In the genomic region with DNA sequence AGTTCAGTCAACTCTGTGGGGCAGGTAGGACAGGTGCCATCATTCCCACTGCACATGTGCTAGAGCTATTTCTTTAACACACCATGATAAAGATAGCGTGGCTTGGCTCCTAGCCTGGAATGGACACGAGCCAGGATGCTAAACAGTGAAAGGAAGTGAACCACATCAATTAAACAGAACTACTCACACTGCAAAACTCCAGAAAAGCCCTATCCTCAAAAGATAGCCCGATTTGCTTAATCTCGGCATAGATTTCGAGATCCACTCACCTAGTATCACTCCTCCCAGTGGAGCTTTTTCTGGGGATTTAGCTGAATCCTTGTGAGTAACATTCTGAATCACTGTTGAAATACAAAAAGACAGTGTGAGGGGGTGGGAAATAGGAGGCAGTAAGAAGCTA, we compare ENCODE assay signal across 10 cellular contexts.
DNase-seq lines count a peak whose midpoint lies in the region; ATAC-seq and TF ChIP-seq lines count a peak whose summit lies in the region.
"Had no signal": no experiment of that assay in that cellular context is flagged by ENCODE, and none has a peak within 500 bp of the region (broad histone marks: within the 10 kb centered on the region; RNA-seq: fewer than 3 reads in every experiment).

No MANE protein-coding gene starts in this region.

- H2BK15ac ChIP-seq in IMR-90 (ENCODE audit: low read depth, low read length): no peak overlapping the region

- no peak overlapping the region for H3K56ac ChIP-seq in IMR-90 (ENCODE audit: extremely low read depth, insufficient read depth, low read length)

- H2AFZ ChIP-seq in IMR-90 (replicated peaks; ENCODE audit: low read length, poor library complexity) (no peak overlapping the region), MM.1S (ENCODE audit: low read length) (no peak overlapping the region)

- no peaks in the 10 kb centered on the region for H3K79me2 ChIP-seq in MM.1S (ENCODE audit: low read length)

- H2BK20ac ChIP-seq in IMR-90 (ENCODE audit: low read depth, low read length): no peak overlapping the region

- no peak overlapping the region for H2AK5ac ChIP-seq in IMR-90 (ENCODE audit: low read depth, low read length)

- H2BK120ac ChIP-seq in IMR-90 (ENCODE audit: low read depth, low read length): no peak overlapping the region

- H4K20me1 ChIP-seq in IMR-90 (ENCODE audit: insufficient read depth, low read length): no peaks in the 10 kb centered on the region
- H4K20me1 ChIP-seq in MM.1S (ENCODE audit: insufficient read depth, low read length): no peaks in the 10 kb centered on the region

- TF ChIP-seq CTCF in IMR-90 (conservative IDR thresholded peaks at IDR 0.05; ENCODE audit: low read depth, low read length): no peak
- no peak for TF ChIP-seq CTCF in adrenal gland (IDR thresholded peaks at IDR 0.05)
- no peak for TF ChIP-seq CTCF in MM.1S (IDR thresholded peaks at IDR 0.05; ENCODE audit: low read length)

- H3K9me2 ChIP-seq in MM.1S (replicated peaks; ENCODE audit: insufficient read depth, low read length): no peaks in the 10 kb centered on the region

- no peak overlapping the region for H3K4ac ChIP-seq in IMR-90 (ENCODE audit: low read depth, low read length)

- DNase-seq in ACHN: peak; percentile 9
- DNase-seq in IMR-90: peak; percentile 88
- DNase-seq in adrenal gland: peak; percentile 32 to 83 (median 58)
- peak; percentile 32 for DNase-seq in left kidney (ENCODE audit: low read depth, low spot score)
- DNase-seq in NCI-H1417 treated with DMSO at 0.1 percent for 48 hours (lab: John Stamatoyannopoulos, UW): no peak
- DNase-seq in NCI-H2171 (lab: John Stamatoyannopoulos, UW): no peak
- DNase-seq in MM.1S: no peak
- DNase-seq in activated CD4-positive, alpha-beta T cell treated with anti-CD3 and anti-CD28 coated beads, Interleukin-2, amount 50 U/mL, for 4 hours: no peak
- DNase-seq: CD4-positive, CD25-positive, alpha-beta regulatory T cell; natural killer cell had no signal

- H3K4me3 ChIP-seq in IMR-90 (ENCODE audit: insufficient read depth, low read depth, low read length) (no peak overlapping the region), adrenal gland (no peak overlapping the region), MM.1S (ENCODE audit: low read length) (no peak overlapping the region)

- no peak overlapping the region for H4K5ac ChIP-seq in IMR-90 (ENCODE audit: low read depth, low read length)

- ATAC-seq in IMR-90 (ENCODE audit: low read depth): peak; percentile 80
- ATAC-seq: natural killer cell had no signal

- H3K36me3 ChIP-seq in IMR-90 (ENCODE audit: control insufficient read depth, insufficient read depth, low read length): no peaks in the 10 kb centered on the region
- H3K36me3 ChIP-seq in adrenal gland (replicated peaks in 1 of 2): no peaks in the 10 kb centered on the region
- no peaks in the 10 kb centered on the region for H3K36me3 ChIP-seq in MM.1S (replicated peaks; ENCODE audit: insufficient read depth, low read length)

- H2BK5ac ChIP-seq in IMR-90 (ENCODE audit: low read depth, low read length, poor library complexity, severe bottlenecking): no peak overlapping the region

- H4K8ac ChIP-seq in IMR-90 (ENCODE audit: low read depth in 2 of 2, low read length in 2 of 2): no peak overlapping the region

- POLR2A ChIA-PET in IMR-90 (lab: Charles Lee; ENCODE audit: unreplicated experiment): no interaction called here

- peaks cover 3% of the 10 kb centered on the region; the same call in 1 of the 2 replicates for H3K4me1 ChIP-seq in IMR-90 (ENCODE audit: control insufficient read depth, insufficient read depth, low read length)
- no peaks in the 10 kb centered on the region for H3K4me1 ChIP-seq in adrenal gland (replicated peaks in 1 of 2)
- no peaks in the 10 kb centered on the region for H3K4me1 ChIP-seq in MM.1S (ENCODE audit: low read length)

- peak overlapping the region; percentile 32; the same call in 1 of the 2 replicates for H3K4me2 ChIP-seq in IMR-90 (ENCODE audit: low read depth, low read length)
- H3K4me2 ChIP-seq in MM.1S (ENCODE audit: low read depth, low read length): no peak overlapping the region

- TF ChIP-seq POLR2A in IMR-90 (IDR thresholded peaks at IDR 0.05; ENCODE audit: low read depth, low read length): no peak
- no peak for TF ChIP-seq POLR2A in adrenal gland (IDR thresholded peaks at IDR 0.05)

- H3K23ac ChIP-seq in IMR-90 (ENCODE audit: low read depth, low read length): no peak overlapping the region

- H4K91ac ChIP-seq in IMR-90 (ENCODE audit: insufficient read depth, low read depth, low read length): no peak overlapping the region

- peaks cover 2% of the 10 kb centered on the region; the same call in 1 of the 2 replicates for H3K27me3 ChIP-seq in IMR-90 (ENCODE audit: control insufficient read depth, insufficient read depth, low read length)
- H3K27me3 ChIP-seq in adrenal gland: no peaks in the 10 kb centered on the region
- no peaks in the 10 kb centered on the region for H3K27me3 ChIP-seq in MM.1S (replicated peaks; ENCODE audit: insufficient read depth, low read length)

- no peak overlapping the region for H2AK9ac ChIP-seq in IMR-90 (replicated peaks; ENCODE audit: low read depth, low read length, poor library complexity)

- no peaks in the 10 kb centered on the region for H3F3A ChIP-seq in MM.1S (ENCODE audit: insufficient read depth, low read length)

- H3K18ac ChIP-seq in IMR-90 (ENCODE audit: low read depth, low read length): no peak overlapping the region

- in situ Hi-C loops in ACHN (cut with HindIII; ENCODE audit: low pct_ligation_motif_present, low pct_unique_long_range_greater_than_20kb, low sequenced_read_pairs): no loop called here
- in situ Hi-C loops in IMR-90 (cut with MboI; ENCODE audit: low sequenced_read_pairs): no loop called here

- intact Hi-C loops in IMR-90 (cut with micrococcal nuclease): no loop called here
- intact Hi-C loops in adrenal gland (cut with DNase I): no loop called here

- no TSS peak for BruUV-seq in IMR-90 (replicated peaks; lab: Mats Ljungman, UMichigan)

- H3K9me1 ChIP-seq in IMR-90 (ENCODE audit: insufficient read depth, low read length): no peaks in the 10 kb centered on the region

- CTCF ChIA-PET in IMR-90 (lab: Yijun Ruan, JAX): interaction anchor here (0.9 kb wide), 1 partner anchor 17 kb away, joined by 3 read pairs; no protein-coding TSS in a partner anchor

- dilution Hi-C loops in IMR-90 (cut with HindIII; ENCODE audit: low sequenced_read_pairs, unreplicated experiment): no loop called here

- TF ChIP-seq RAD21 in IMR-90 (IDR thresholded peaks at IDR 0.05; ENCODE audit: low read length): no peak

- no peak overlapping the region for H3K9ac ChIP-seq in IMR-90 (ENCODE audit: low read depth, low read length)
- H3K9ac ChIP-seq in MM.1S (ENCODE audit: low read length): no peak overlapping the region

- H3K14ac ChIP-seq in IMR-90 (replicated peaks; ENCODE audit: low read depth, low read length): no peak overlapping the region

- WGBS in IMR-90 (ENCODE audit: extremely low coverage in 2 of 2, insufficient read length in 1 of 2), 2 experiments: no CpG with 5 or more reads among the region's 5 CpGs
- 6 to 26% (median 22%) methylated on average over 5 of the region's 5 CpGs for WGBS in adrenal gland, 4 donors

- H3K79me1 ChIP-seq in IMR-90 (ENCODE audit: low read depth in 1 of 2, low read length in 2 of 2): no peaks in the 10 kb centered on the region

- H3K27ac ChIP-seq in IMR-90 (ENCODE audit: insufficient read depth, low read length) (no peak overlapping the region), adrenal gland (no peak overlapping the region), MM.1S (ENCODE audit: low read length) (no peak overlapping the region)

- H3K9me3 ChIP-seq in IMR-90 (ENCODE audit: control insufficient read depth, insufficient read depth, low read length) (no peaks in the 10 kb centered on the region), adrenal gland (replicated peaks in 1 of 3) (no peaks in the 10 kb centered on the region), MM.1S (replicated peaks; ENCODE audit: insufficient read depth, low read length) (no peaks in the 10 kb centered on the region)

TF ChIP-seq in IMR-90, 13 proteins besides CTCF, POLR2A, EP300 and RAD21:
- no peak for TF ChIP-seq FOS (IDR thresholded peaks at IDR 0.05; ENCODE audit: low read depth, low read length)
- TF ChIP-seq CEBPB (IDR thresholded peaks at IDR 0.05; ENCODE audit: low read depth, low read length): peak; percentile 62
- no peak for TF ChIP-seq MXI1 (IDR thresholded peaks at IDR 0.05; ENCODE audit: borderline replicate concordance, low read depth, low read length)
- TF ChIP-seq, protein P1, sequence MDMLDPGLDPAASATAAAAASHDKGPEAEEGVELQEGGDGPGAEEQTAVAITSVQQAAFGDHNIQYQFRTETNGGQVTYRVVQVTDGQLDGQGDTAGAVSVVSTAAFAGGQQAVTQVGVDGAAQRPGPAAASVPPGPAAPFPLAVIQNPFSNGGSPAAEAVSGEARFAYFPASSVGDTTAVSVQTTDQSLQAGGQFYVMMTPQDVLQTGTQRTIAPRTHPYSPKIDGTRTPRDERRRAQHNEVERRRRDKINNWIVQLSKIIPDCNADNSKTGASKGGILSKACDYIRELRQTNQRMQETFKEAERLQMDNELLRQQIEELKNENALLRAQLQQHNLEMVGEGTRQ (IDR thresholded peaks at IDR 0.05; ENCODE audit: low read depth, low read length): no peak
- TF ChIP-seq BHLHE40 (IDR thresholded peaks at IDR 0.05; ENCODE audit: low read depth, low read length): peak; percentile 49; the same call in 1 of the 2 replicates
- no peak for TF ChIP-seq RFX5 (IDR thresholded peaks at IDR 0.05; ENCODE audit: low read depth, low read length)
- TF ChIP-seq MAZ (IDR thresholded peaks at IDR 0.05; ENCODE audit: borderline replicate concordance, low read depth, low read length): no peak
TF ChIP-seq in IMR-90: peak in this region for 2.

Comparison
In these comparisons a context has a peak if more than half of its experiments do, and no peak if none do; other contexts are left out.
1. DNase-seq: peak in ACHN (single experiment), IMR-90 (single experiment), adrenal gland (7 of 7) and left kidney (single experiment); none in NCI-H1417 treated with DMSO at 0.1 percent for 48 hours (single experiment), NCI-H2171 (single experiment), MM.1S (single experiment) and activated CD4-positive, alpha-beta T cell treated with anti-CD3 and anti-CD28 coated beads, Interleukin-2, amount 50 U/mL, for 4 hours (0 of 2).